Comparison of ENCODE assay signal across 8 cellular contexts in the genomic region with DNA sequence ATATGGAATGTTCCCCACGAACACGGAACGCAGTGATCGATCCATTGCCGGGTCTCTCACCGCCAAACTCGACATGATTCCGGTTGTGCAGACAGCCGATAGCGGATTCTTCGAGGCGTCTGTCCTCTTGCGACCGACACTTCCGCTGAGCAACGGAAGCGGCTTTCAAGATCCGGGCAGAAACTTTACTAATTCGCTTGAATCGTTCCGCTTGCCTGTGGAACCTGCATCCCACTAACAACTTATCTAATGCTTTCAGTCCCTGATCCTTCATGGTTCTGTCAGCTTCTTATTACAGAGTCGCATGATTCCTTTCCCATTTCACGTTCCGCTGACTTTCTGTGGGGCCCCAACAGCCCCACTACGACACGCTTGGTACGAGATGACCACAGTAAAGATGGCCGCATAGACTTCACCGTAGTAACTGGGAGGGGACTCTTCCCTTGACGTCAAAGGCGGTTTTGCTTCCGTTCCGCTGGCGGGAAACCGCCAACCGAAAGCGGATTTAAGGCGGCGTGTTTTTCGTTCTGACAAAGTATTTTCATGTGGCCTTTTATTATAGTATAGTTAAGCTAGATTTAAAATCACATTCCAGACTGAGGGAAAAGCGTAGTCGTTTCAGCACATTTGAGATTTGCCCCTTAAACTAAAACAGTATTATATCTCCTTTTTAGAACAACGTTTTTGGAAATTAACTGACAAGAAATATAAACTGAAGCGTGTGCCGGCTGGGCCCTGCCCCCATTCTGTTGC. TPM values are rescaled to one million over a fixed set of nuclear protein-coding genes. Genes with fewer than 3 reads are reported as not detected.
A peak's percentile ranks its signal among the peaks of the same experiment; 100 is the strongest.
DNase-seq lines count a peak whose midpoint lies in the region; ATAC-seq, FAIRE-seq and TF ChIP-seq lines count a peak whose summit lies in the region.

A gene with protein sequence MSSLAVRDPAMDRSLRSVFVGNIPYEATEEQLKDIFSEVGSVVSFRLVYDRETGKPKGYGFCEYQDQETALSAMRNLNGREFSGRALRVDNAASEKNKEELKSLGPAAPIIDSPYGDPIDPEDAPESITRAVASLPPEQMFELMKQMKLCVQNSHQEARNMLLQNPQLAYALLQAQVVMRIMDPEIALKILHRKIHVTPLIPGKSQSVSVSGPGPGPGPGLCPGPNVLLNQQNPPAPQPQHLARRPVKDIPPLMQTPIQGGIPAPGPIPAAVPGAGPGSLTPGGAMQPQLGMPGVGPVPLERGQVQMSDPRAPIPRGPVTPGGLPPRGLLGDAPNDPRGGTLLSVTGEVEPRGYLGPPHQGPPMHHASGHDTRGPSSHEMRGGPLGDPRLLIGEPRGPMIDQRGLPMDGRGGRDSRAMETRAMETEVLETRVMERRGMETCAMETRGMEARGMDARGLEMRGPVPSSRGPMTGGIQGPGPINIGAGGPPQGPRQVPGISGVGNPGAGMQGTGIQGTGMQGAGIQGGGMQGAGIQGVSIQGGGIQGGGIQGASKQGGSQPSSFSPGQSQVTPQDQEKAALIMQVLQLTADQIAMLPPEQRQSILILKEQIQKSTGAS (minus strand): TSS at position 121 of the 753 bp plus-strand sequence. CDS start 46 bp downstream, at position 75.

- H3K9me3 ChIP-seq in right atrium auricular region (no peaks in the 10 kb centered on the region), psoas muscle (no peaks in the 10 kb centered on the region)

- 0% methylated on average over 45 of the region's 45 CpGs for WGBS in psoas muscle, 3 donors

- H3K27me3 ChIP-seq in right atrium auricular region (no peaks in the 10 kb centered on the region), psoas muscle (ENCODE audit: insufficient read depth in 3 of 3, low read length in 2 of 3) (no peaks in the 10 kb centered on the region)

- DNase-seq in NCI-H1694 treated with DMSO at 0.1 percent for 48 hours (lab: John Stamatoyannopoulos, UW): peak; percentile 92
- DNase-seq in T-helper 2 cell: peak; percentile 71 to 97 (median 85)
- peak; percentile 93 for DNase-seq in right atrium auricular region (ENCODE audit: low spot score)
- peak; percentile 84 to 91 for DNase-seq in psoas muscle
- DNase-seq in urothelium cell line (ENCODE audit: low spot score): peak; percentile 77

- no peaks in the 10 kb centered on the region for H3K36me3 ChIP-seq in right atrium auricular region
- no peaks in the 10 kb centered on the region for H3K36me3 ChIP-seq in psoas muscle (ENCODE audit: insufficient read depth in 1 of 2, low read depth in 1 of 2)

- no peak for FAIRE-seq in urothelium cell line (lab: Jason Lieb, UNC)

- ATAC-seq in HG02885 (IDR thresholded peaks at IDR 0.05; ENCODE audit: poor library complexity, unreplicated experiment) (peak; percentile 94), psoas muscle (peak; percentile 92 to 95 (median 94))

- TF ChIP-seq CTCF in right atrium auricular region (IDR thresholded peaks at IDR 0.05) (no peak), psoas muscle (IDR thresholded peaks at IDR 0.05) (no peak)

- H3K4me1 ChIP-seq in right atrium auricular region: peaks cover 0 to 46% of the 10 kb centered on the region in 2 donors
- peaks cover 39% of the 10 kb centered on the region for H3K4me1 ChIP-seq in psoas muscle

- peak within 1 kb of the TSS; percentile 73 to 78 for H3K4me3 ChIP-seq in right atrium auricular region
- peak within 1 kb of the TSS; percentile 94 for H3K4me3 ChIP-seq in psoas muscle

- intact Hi-C loops in psoas muscle (cut with DNase I): loop anchor here in 1 of 2 donors (5.0 to 10.0 kb wide), 3 partner anchors 158 to 515 kb away; no protein-coding TSS in a partner anchor

- peak; percentile 77 for TF ChIP-seq POLR2A in GM15510 (IDR thresholded peaks at IDR 0.05; ENCODE audit: borderline replicate concordance, extremely low read depth, insufficient read length)

- H3K27ac ChIP-seq in angular gyrus (ENCODE audit: low read depth, low read length) (peak within 1 kb of the TSS; percentile 100), right atrium auricular region (peak within 1 kb of the TSS; percentile 90 to 92), psoas muscle (peak within 1 kb of the TSS; percentile 98)

RNA-seq across cellular contexts. Expression of the gene that starts here (rescaled TPM):
- total RNA-seq in right atrium auricular region (10 to 100 TPM; 13.0 to 14.7 TPM), psoas muscle (10 to 100 TPM; 20.1 to 34.5 (median 21.8) TPM)
- polyA plus RNA-seq in psoas muscle: 10 to 100 TPM in 2 of 3 donors, 1 to 10 TPM in 1; 7.4 to 21.7 (median 14.0) TPM

Comparison
In these comparisons a context has a peak if more than half of its experiments do, and no peak if none do; other contexts are left out.
1. Peak in every context shown above with its lines: DNase-seq, ATAC-seq, H3K4me3 ChIP-seq and H3K27ac ChIP-seq.